In genomic region chrX:12996934-12997435, GRCh38 we compare ENCODE assay signal across 18 cellular contexts. TPM values are rescaled to one million over a fixed set of nuclear protein-coding genes. Genes with fewer than 3 reads are reported as not detected.
DNase-seq lines count a peak whose midpoint lies in the region; ATAC-seq and TF ChIP-seq lines count a peak whose summit lies in the region.
"Had no signal": no experiment of that assay in that cellular context is flagged by ENCODE, and none has a peak within 500 bp of the region (broad histone marks: within the 10 kb centered on the region; RNA-seq: fewer than 3 reads in every experiment).

No MANE protein-coding gene starts in this region.

- peak overlapping the region; percentile 90 for H3K27ac Mint-ChIP-seq in CD4-positive, alpha-beta T cell
- H3K27ac Mint-ChIP-seq in activated CD4-positive, alpha-beta memory T cell treated with anti-CD3 and anti-CD28 coated beads, Interleukin-2, amount 10 ng/mL, durations not matched to agents 7 days and 5 days = peak overlapping the region; percentile 95

- H2BK5ac ChIP-seq in trophoblast cell (ENCODE audit: low read depth, low read length, poor library complexity) = no peak overlapping the region

- no peak overlapping the region for H3K4ac ChIP-seq in trophoblast cell (ENCODE audit: low read depth, low read length)

- H3K9ac ChIP-seq in trophoblast cell (ENCODE audit: low read length) = no peak overlapping the region

- no peak overlapping the region for H3K4me3 ChIP-seq in effector memory CD4-positive, alpha-beta T cell (ENCODE audit: insufficient read depth, low read depth, low read length, poor library complexity, severe bottlenecking)
- no peak overlapping the region for H3K4me3 ChIP-seq in trophoblast cell (ENCODE audit: low read depth, low read length)
- H3K4me3 ChIP-seq: HAP-1, left lung, right lobe of liver had no signal

- CTCF ChIA-PET in CD4-positive, alpha-beta T cell (lab: Charles Lee) = interaction anchor here (4.1 kb wide), 1 partner anchor 50 kb away, joined by 17 read pairs; no protein-coding TSS in a partner anchor
- CTCF ChIA-PET in activated CD4-positive, alpha-beta memory T cell treated with anti-CD3 and anti-CD28 coated beads, Interleukin-2, amount 10 ng/mL, durations not matched to agents 7 days and 5 days (lab: Charles Lee) = interaction anchor here (1.6 to 6.3 kb wide), 2 partner anchors 19 to 50 kb away, joined by 6 to 37 read pairs; no protein-coding TSS in a partner anchor

- H3K18ac ChIP-seq in trophoblast cell (ENCODE audit: low read length) = no peak overlapping the region

- H3K14ac ChIP-seq in trophoblast cell (ENCODE audit: low read length) = no peak overlapping the region

- no peak overlapping the region for H2AK5ac ChIP-seq in trophoblast cell (ENCODE audit: low read length)

- ATAC-seq in CD4-positive, alpha-beta T cell (ENCODE audit: poor library complexity) = no peak
- ATAC-seq in GM19395 (IDR thresholded peaks at IDR 0.05; ENCODE audit: unreplicated experiment) = no peak
- ATAC-seq: esophagus mucosa had no signal

- peak overlapping the region; percentile 46; the same call in 1 of the 2 replicates for H3K27ac ChIP-seq in 22Rv1
- H3K27ac ChIP-seq in CD4-positive, alpha-beta T cell (ENCODE audit: low read depth, low read length) = no peak overlapping the region
- H3K27ac ChIP-seq in effector memory CD4-positive, alpha-beta T cell (ENCODE audit: insufficient read depth, low read length, poor library complexity, severe bottlenecking) = peak overlapping the region; percentile 70
- no peak overlapping the region for H3K27ac ChIP-seq in trophoblast cell (ENCODE audit: low read depth, low read length)

- H4K8ac ChIP-seq in trophoblast cell (ENCODE audit: low read depth, low read length) = no peak overlapping the region

- no peak overlapping the region for H2AFZ ChIP-seq in trophoblast cell (ENCODE audit: insufficient read depth, low read length, poor library complexity)

- DNase-seq in CD4-positive, alpha-beta T cell = no peak
- no peak for DNase-seq in activated CD4-positive, alpha-beta memory T cell treated with anti-CD3 and anti-CD28 coated beads, Interleukin-2, amount 10 ng/mL, durations not matched to agents 7 days and 5 days
- no peak for DNase-seq in effector memory CD4-positive, alpha-beta T cell
- DNase-seq in DMS 273 (lab: John Stamatoyannopoulos, UW; ENCODE audit: unreplicated experiment) (no peak), trophoblast cell (no peak)
- no peak for DNase-seq in effector CD8-positive, alpha-beta T cell (lab: John Stamatoyannopoulos, UW)
- DNase-seq: activated CD8-positive, alpha-beta memory T cell treated with anti-CD3 and anti-CD28 coated beads for 24 hours; activated gamma-delta T cell treated with Interleukin-2 at 50 U/mL for 16 hours; dermis blood vessel endothelial cell; DMS53; left lung; NCI-H146; right lobe of liver had no signal

- POLR2A ChIA-PET in CD4-positive, alpha-beta T cell (lab: Charles Lee) = interaction anchor here (1.1 to 21.5 kb wide), 8 partner anchors 16 to 95 kb away, joined by 4 to 502 read pairs (median 7); partner anchors contain the start of gene TMSB4X
- POLR2A ChIA-PET in activated CD4-positive, alpha-beta memory T cell treated with anti-CD3 and anti-CD28 coated beads, Interleukin-2, amount 10 ng/mL, durations not matched to agents 7 days and 5 days (lab: Charles Lee) = interaction anchor here (1.0 to 20.8 kb wide), 5 partner anchors 15 to 90 kb away, joined by 3 to 693 read pairs (median 77); partner anchors contain the start of gene TMSB4X

- no peaks in the 10 kb centered on the region for H3K27me3 ChIP-seq in CD4-positive, alpha-beta T cell (ENCODE audit: control insufficient read depth, insufficient read depth, low read length)
- H3K27me3 ChIP-seq in effector memory CD4-positive, alpha-beta T cell (replicated peaks; ENCODE audit: control insufficient read depth, insufficient read depth, low read length, poor library complexity, severe bottlenecking) = no peaks in the 10 kb centered on the region
- H3K27me3 ChIP-seq in trophoblast cell (ENCODE audit: insufficient read depth, low read length) = no peaks in the 10 kb centered on the region
- H3K27me3 ChIP-seq: left lung, right lobe of liver had no signal

- no peaks in the 10 kb centered on the region for H3K36me3 Mint-ChIP-seq in CD4-positive, alpha-beta T cell (ENCODE audit: low read depth)
- peaks cover 4% of the 10 kb centered on the region for H3K36me3 Mint-ChIP-seq in activated CD4-positive, alpha-beta memory T cell treated with anti-CD3 and anti-CD28 coated beads, Interleukin-2, amount 10 ng/mL, durations not matched to agents 7 days and 5 days (ENCODE audit: low read depth)

- no peaks in the 10 kb centered on the region for H3K79me2 ChIP-seq in trophoblast cell (ENCODE audit: control insufficient read depth, insufficient read depth, low read length, poor library complexity)

- H3K9me3 Mint-ChIP-seq in CD4-positive, alpha-beta T cell = no peaks in the 10 kb centered on the region
- peaks cover 2% of the 10 kb centered on the region for H3K9me3 Mint-ChIP-seq in activated CD4-positive, alpha-beta memory T cell treated with anti-CD3 and anti-CD28 coated beads, Interleukin-2, amount 10 ng/mL, durations not matched to agents 7 days and 5 days

- no peak overlapping the region for H2BK120ac ChIP-seq in trophoblast cell (ENCODE audit: insufficient read depth, low read length, poor library complexity)

- H3K79me1 ChIP-seq in trophoblast cell (ENCODE audit: low read length) = no peaks in the 10 kb centered on the region

- no peak overlapping the region for H4K91ac ChIP-seq in trophoblast cell (ENCODE audit: low read depth, low read length)

- no peak overlapping the region for H3K4me3 Mint-ChIP-seq in CD4-positive, alpha-beta T cell
- no peak overlapping the region for H3K4me3 Mint-ChIP-seq in activated CD4-positive, alpha-beta memory T cell treated with anti-CD3 and anti-CD28 coated beads, Interleukin-2, amount 10 ng/mL, durations not matched to agents 7 days and 5 days

- TF ChIP-seq CTCF in 22Rv1 (IDR thresholded peaks at IDR 0.05) = no peak
- no peak for TF ChIP-seq CTCF in CD4-positive, alpha-beta T cell (IDR thresholded peaks at IDR 0.05)

- H3K23ac ChIP-seq in trophoblast cell (ENCODE audit: low read length) = no peak overlapping the region

- peaks cover 31% of the 10 kb centered on the region for H3K4me1 ChIP-seq in effector memory CD4-positive, alpha-beta T cell (ENCODE audit: control insufficient read depth, insufficient read depth, low read length, poor library complexity, severe bottlenecking)
- peaks cover 0 to 2% of the 10 kb centered on the region in 2 experiments for H3K4me1 ChIP-seq in trophoblast cell (ENCODE audit: control insufficient read depth in 1 of 2, insufficient read depth in 2 of 2, low read length in 2 of 2)

- no peaks in the 10 kb centered on the region for H3K27me3 Mint-ChIP-seq in CD4-positive, alpha-beta T cell
- H3K27me3 Mint-ChIP-seq in activated CD4-positive, alpha-beta memory T cell treated with anti-CD3 and anti-CD28 coated beads, Interleukin-2, amount 10 ng/mL, durations not matched to agents 7 days and 5 days = no peaks in the 10 kb centered on the region

- H3K36me3 ChIP-seq in effector memory CD4-positive, alpha-beta T cell (ENCODE audit: control insufficient read depth, insufficient read depth, low read length) = no peaks in the 10 kb centered on the region
- no peaks in the 10 kb centered on the region for H3K36me3 ChIP-seq in trophoblast cell (ENCODE audit: control insufficient read depth in 1 of 2, insufficient read depth in 2 of 2, low read length in 2 of 2)
- H3K36me3 ChIP-seq: HAP-1, left lung, right lobe of liver had no signal

- no CpG with 5 or more reads among the region's 3 CpGs for WGBS in trophoblast cell (ENCODE audit: extremely low coverage, insufficient coverage, insufficient read length)

- peaks cover 83% of the 10 kb centered on the region for H3K4me1 Mint-ChIP-seq in CD4-positive, alpha-beta T cell (ENCODE audit: low read depth)
- peaks cover 54% of the 10 kb centered on the region for H3K4me1 Mint-ChIP-seq in activated CD4-positive, alpha-beta memory T cell treated with anti-CD3 and anti-CD28 coated beads, Interleukin-2, amount 10 ng/mL, durations not matched to agents 7 days and 5 days

- no peak overlapping the region for H3K4me2 ChIP-seq in trophoblast cell (ENCODE audit: low read length)

- H4K12ac ChIP-seq in trophoblast cell (ENCODE audit: low read depth, low read length) = no peak overlapping the region

- H3K9me3 ChIP-seq in CD4-positive, alpha-beta T cell (ENCODE audit: control insufficient read depth, low read length) = no peaks in the 10 kb centered on the region
- H3K9me3 ChIP-seq in effector memory CD4-positive, alpha-beta T cell (ENCODE audit: control insufficient read depth, low read length) = no peaks in the 10 kb centered on the region
- no peaks in the 10 kb centered on the region for H3K9me3 ChIP-seq in trophoblast cell (ENCODE audit: insufficient read depth, low read depth, low read length)
- H3K9me3 ChIP-seq: HAP-1, left lung, right lobe of liver had no signal

- intact Hi-C loops in CD4-positive, alpha-beta T cell (cut with DNase I, micrococcal nuclease) = loop anchor here (2.0 to 5.0 kb wide), 2 partner anchors 14 to 35 kb away; no protein-coding TSS in a partner anchor

- no peak overlapping the region for H2BK12ac ChIP-seq in trophoblast cell (ENCODE audit: low read length)

RNA-seq across cellular contexts. Expression of gene TMSB4X, which starts 22.1 kb away (rescaled TPM):
- 1,000 to 10,000 TPM; 2,621 to 2,738 TPM for total RNA-seq in CD4-positive, alpha-beta T cell
- total RNA-seq in activated CD4-positive, alpha-beta memory T cell treated with anti-CD3 and anti-CD28 coated beads, Interleukin-2, amount 10 ng/mL, durations not matched to agents 7 days and 5 days = over 10,000 TPM; 10,813 to 11,021 TPM
- 2,127 and 2,260 TPM in 2 replicates for polyA plus RNA-seq in trophoblast cell (2013)

RNA-seq across cellular contexts. Expression of gene FAM9C, which starts 47.4 kb away (rescaled TPM):
- not detected for total RNA-seq in CD4-positive, alpha-beta T cell
- not detected for total RNA-seq in activated CD4-positive, alpha-beta memory T cell treated with anti-CD3 and anti-CD28 coated beads, Interleukin-2, amount 10 ng/mL, durations not matched to agents 7 days and 5 days
- not detected in 2 replicates for polyA plus RNA-seq in trophoblast cell (2013)
- total RNA-seq: dermis blood vessel endothelial cell, esophagus mucosa, left lung, osteoblast, right lobe of liver had no signal

Comparison
In these comparisons a context has a peak if more than half of its experiments do, and no peak if none do; other contexts are left out.
1. H3K27ac ChIP-seq: peak in 22Rv1 (single experiment) and effector memory CD4-positive, alpha-beta T cell (single experiment); none in CD4-positive, alpha-beta T cell (single experiment) and trophoblast cell (single experiment).